ENCODE assay signal across 24 cellular contexts in genomic region chr2:10784719-10785118, GRCh38.
"Had no signal": no experiment of that assay in that cellular context is flagged by ENCODE, and none has a peak within 500 bp of the region (broad histone marks: within the 10 kb centered on the region; RNA-seq: fewer than 3 reads in every experiment).

No MANE protein-coding gene starts in this region.

- H3K4me3 Mint-ChIP-seq: activated CD4-positive, alpha-beta T cell treated with anti-CD3 and anti-CD28 coated beads for 36 hours; activated naive CD4-positive, alpha-beta T cell treated with anti-CD3 and anti-CD28 coated beads, Interleukin-2, amount 10 ng/mL, durations not matched to agents 7 days and 5 days; activated naive CD8-positive, alpha-beta T cell treated with anti-CD3 and anti-CD28 coated beads, Interleukin-2, amount 10 ng/mL, durations not matched to agents 7 days and 5 days; activated T-cell treated with anti-CD3 and anti-CD28 coated beads, Interleukin-2, amount 50 U/mL, for 24 hours; central memory CD8-positive, alpha-beta T cell; dendritic cell treated with granulocyte-macrophage colony-stimulating factor and Interleukin-4, amounts not matched to agents 40 ng/mL and 50 ng/mL, for 4 days; endodermal cell; nephron had no signal

- H3K4me3 ChIP-seq: left lung, ovary, psoas muscle, spleen, upper lobe of left lung had no signal

- H3K27me3 Mint-ChIP-seq: activated CD4-positive, alpha-beta T cell treated with anti-CD3 and anti-CD28 coated beads for 36 hours; activated naive CD4-positive, alpha-beta T cell treated with anti-CD3 and anti-CD28 coated beads, Interleukin-2, amount 10 ng/mL, durations not matched to agents 7 days and 5 days; activated naive CD8-positive, alpha-beta T cell treated with anti-CD3 and anti-CD28 coated beads, Interleukin-2, amount 10 ng/mL, durations not matched to agents 7 days and 5 days; activated T-cell treated with anti-CD3 and anti-CD28 coated beads, Interleukin-2, amount 50 U/mL, for 24 hours; central memory CD8-positive, alpha-beta T cell; dendritic cell treated with granulocyte-macrophage colony-stimulating factor and Interleukin-4, amounts not matched to agents 40 ng/mL and 50 ng/mL, for 4 days had no signal

- H3K27ac ChIP-seq: left lung, ovary, psoas muscle, spleen had no signal

- DNase-seq: activated CD4-positive, alpha-beta T cell treated with anti-CD3 and anti-CD28 coated beads for 36 hours; activated CD4-positive, alpha-beta T cell treated with anti-CD3 and anti-CD28 coated beads, Interleukin-2, amount 50 U/mL, for 48 hours; activated CD4-positive, CD25-positive, alpha-beta regulatory T cell; activated CD8-positive, alpha-beta memory T cell treated with anti-CD3 and anti-CD28 coated beads, Interleukin-2, amount 50 U/mL, for 48 hours; activated gamma-delta T cell; activated naive CD4-positive, alpha-beta T cell treated with anti-CD3 and anti-CD28 coated beads, Interleukin-2, amount 10 ng/mL, durations not matched to agents 7 days and 5 days; activated naive CD8-positive, alpha-beta T cell treated with anti-CD3 and anti-CD28 coated beads, Interleukin-2, amount 10 ng/mL, durations not matched to agents 7 days and 5 days; activated T-cell treated with anti-CD3 and anti-CD28 coated beads, Interleukin-2, amount 50 U/mL, for 24 hours; endodermal cell; foreskin fibroblast; hypothalamus; kidney glomerular epithelial cell; left lung; ovary; psoas muscle; right cardiac atrium; spleen; stimulated activated naive CD4-positive, alpha-beta T cell; T-helper 1 cell; upper lobe of left lung had no signal

- H3K27me3 ChIP-seq: left lung, ovary, spleen, upper lobe of left lung had no signal

- ATAC-seq: activated CD4-positive, alpha-beta T cell treated with anti-CD3 and anti-CD28 coated beads for 36 hours; esophagus mucosa; left lung; psoas muscle; right cardiac atrium had no signal

- H3K9me3 ChIP-seq: left lung, ovary, psoas muscle, spleen, upper lobe of left lung had no signal

- H3K27ac Mint-ChIP-seq: activated CD4-positive, alpha-beta T cell treated with anti-CD3 and anti-CD28 coated beads for 36 hours; activated naive CD4-positive, alpha-beta T cell treated with anti-CD3 and anti-CD28 coated beads, Interleukin-2, amount 10 ng/mL, durations not matched to agents 7 days and 5 days; activated naive CD8-positive, alpha-beta T cell treated with anti-CD3 and anti-CD28 coated beads, Interleukin-2, amount 10 ng/mL, durations not matched to agents 7 days and 5 days; activated T-cell treated with anti-CD3 and anti-CD28 coated beads, Interleukin-2, amount 50 U/mL, for 24 hours; dendritic cell treated with granulocyte-macrophage colony-stimulating factor and Interleukin-4, amounts not matched to agents 40 ng/mL and 50 ng/mL, for 4 days; endodermal cell had no signal

- H3K4me1 Mint-ChIP-seq: activated CD4-positive, alpha-beta T cell treated with anti-CD3 and anti-CD28 coated beads for 36 hours; activated naive CD4-positive, alpha-beta T cell treated with anti-CD3 and anti-CD28 coated beads, Interleukin-2, amount 10 ng/mL, durations not matched to agents 7 days and 5 days; activated naive CD8-positive, alpha-beta T cell treated with anti-CD3 and anti-CD28 coated beads, Interleukin-2, amount 10 ng/mL, durations not matched to agents 7 days and 5 days; central memory CD8-positive, alpha-beta T cell; endodermal cell; nephron had no signal

- H3K36me3 ChIP-seq: ovary had no signal

- H3K9me3 Mint-ChIP-seq: activated naive CD4-positive, alpha-beta T cell treated with anti-CD3 and anti-CD28 coated beads, Interleukin-2, amount 10 ng/mL, durations not matched to agents 7 days and 5 days; activated naive CD8-positive, alpha-beta T cell treated with anti-CD3 and anti-CD28 coated beads, Interleukin-2, amount 10 ng/mL, durations not matched to agents 7 days and 5 days; activated T-cell treated with anti-CD3 and anti-CD28 coated beads, Interleukin-2, amount 50 U/mL, for 24 hours; central memory CD8-positive, alpha-beta T cell; dendritic cell treated with granulocyte-macrophage colony-stimulating factor and Interleukin-4, amounts not matched to agents 40 ng/mL and 50 ng/mL, for 4 days; endodermal cell; nephron had no signal

- H3K4me1 ChIP-seq: left lung, psoas muscle, spleen had no signal
